Comparison of ENCODE assay signal across 1 cellular context in genomic region chr11:516400-516799, GRCh38.
TF ChIP-seq lines count a peak whose summit lies in the region.

No MANE protein-coding gene starts in this region.

TF ChIP-seq in K562, 482 proteins besides CTCF, POLR2A, EP300 and RAD21:
- TF ChIP-seq PHB2 (IDR thresholded peaks at IDR 0.05; ENCODE audit: low read depth), result no peak
- no peak for TF ChIP-seq ZNF644 (tag; IDR thresholded peaks at IDR 0.05; ENCODE audit: low read depth)
- peak; percentile 61 for TF ChIP-seq NFE2 (IDR thresholded peaks at IDR 0.05; ENCODE audit: low read depth)
- no peak for TF ChIP-seq PKNOX1 (IDR thresholded peaks at IDR 0.05)
- peak; percentile 98 for TF ChIP-seq ZNF324 (CRISPR knock-in tag; IDR thresholded peaks at IDR 0.05)
- 0 out of 2 replicates have a peak, but pooled peaks have one; percentile 51 for TF ChIP-seq CBX1 (IDR thresholded peaks at IDR 0.05; ENCODE audit: low read depth)
- TF ChIP-seq KLF16 (IDR thresholded peaks at IDR 0.05), result no peak
- TF ChIP-seq, protein P1, sequence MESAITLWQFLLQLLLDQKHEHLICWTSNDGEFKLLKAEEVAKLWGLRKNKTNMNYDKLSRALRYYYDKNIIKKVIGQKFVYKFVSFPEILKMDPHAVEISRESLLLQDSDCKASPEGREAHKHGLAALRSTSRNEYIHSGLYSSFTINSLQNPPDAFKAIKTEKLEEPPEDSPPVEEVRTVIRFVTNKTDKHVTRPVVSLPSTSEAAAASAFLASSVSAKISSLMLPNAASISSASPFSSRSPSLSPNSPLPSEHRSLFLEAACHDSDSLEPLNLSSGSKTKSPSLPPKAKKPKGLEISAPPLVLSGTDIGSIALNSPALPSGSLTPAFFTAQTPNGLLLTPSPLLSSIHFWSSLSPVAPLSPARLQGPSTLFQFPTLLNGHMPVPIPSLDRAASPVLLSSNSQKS (CRISPR knock-in tag; IDR thresholded peaks at IDR 0.05), result no peak
- TF ChIP-seq SLC30A9 (CRISPR knock-in tag; IDR thresholded peaks at IDR 0.05), result no peak
- no peak for TF ChIP-seq ZNF280B (CRISPR knock-in tag; IDR thresholded peaks at IDR 0.05)
- no peak for TF ChIP-seq U2AF1 (optimal IDR thresholded peaks at IDR 0.05; ENCODE audit: low read depth, low read length)
- no peak for TF ChIP-seq SETDB1 (IDR thresholded peaks at IDR 0.05; ENCODE audit: low read length)
- TF ChIP-seq ZNF354B (CRISPR knock-in tag; IDR thresholded peaks at IDR 0.05), result no peak
- TF ChIP-seq TRIM24 (IDR thresholded peaks at IDR 0.05), result peak; percentile 72 to 74
- TF ChIP-seq SOX6 (IDR thresholded peaks at IDR 0.05), result no peak
- TF ChIP-seq, protein P2, sequence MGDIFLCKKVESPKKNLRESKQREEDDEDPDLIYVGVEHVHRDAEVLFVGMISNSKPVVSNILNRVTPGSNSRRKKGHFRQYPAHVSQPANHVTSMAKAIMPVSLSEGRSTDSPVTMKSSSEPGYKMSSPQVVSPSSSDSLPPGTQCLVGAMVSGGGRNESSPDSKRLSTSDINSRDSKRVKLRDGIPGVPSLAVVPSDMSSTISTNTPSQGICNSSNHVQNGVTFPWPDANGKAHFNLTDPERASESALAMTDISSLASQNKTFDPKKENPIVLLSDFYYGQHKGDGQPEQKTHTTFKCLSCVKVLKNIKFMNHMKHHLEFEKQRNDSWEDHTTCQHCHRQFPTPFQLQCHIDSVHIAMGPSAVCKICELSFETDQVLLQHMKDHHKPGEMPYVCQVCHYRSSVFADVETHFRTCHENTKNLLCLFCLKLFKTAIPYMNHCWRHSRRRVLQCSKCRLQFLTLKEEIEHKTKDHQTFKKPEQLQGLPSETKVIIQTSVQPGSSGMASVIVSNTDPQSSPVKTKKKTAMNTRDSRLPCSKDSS (IDR thresholded peaks at IDR 0.05; ENCODE audit: low read depth, partially characterized antibody), result peak; percentile 11
- TF ChIP-seq ZNF316 (IDR thresholded peaks at IDR 0.05), result 0 out of 2 replicates have a peak, but pooled peaks have one; percentile 18
- no peak for TF ChIP-seq ZNF639 (CRISPR knock-in tag; conservative IDR thresholded peaks at IDR 0.05 in 1 of 2, IDR thresholded peaks at IDR 0.05 in 1 of 2)
- TF ChIP-seq TRIM28 (IDR thresholded peaks at IDR 0.05), result peak; percentile 38; the same call in 1 of the 2 replicates
- TF ChIP-seq HEY1 (CRISPR knock-in tag; IDR thresholded peaks at IDR 0.05; ENCODE audit: borderline replicate concordance), result no peak
- TF ChIP-seq, protein P3, sequence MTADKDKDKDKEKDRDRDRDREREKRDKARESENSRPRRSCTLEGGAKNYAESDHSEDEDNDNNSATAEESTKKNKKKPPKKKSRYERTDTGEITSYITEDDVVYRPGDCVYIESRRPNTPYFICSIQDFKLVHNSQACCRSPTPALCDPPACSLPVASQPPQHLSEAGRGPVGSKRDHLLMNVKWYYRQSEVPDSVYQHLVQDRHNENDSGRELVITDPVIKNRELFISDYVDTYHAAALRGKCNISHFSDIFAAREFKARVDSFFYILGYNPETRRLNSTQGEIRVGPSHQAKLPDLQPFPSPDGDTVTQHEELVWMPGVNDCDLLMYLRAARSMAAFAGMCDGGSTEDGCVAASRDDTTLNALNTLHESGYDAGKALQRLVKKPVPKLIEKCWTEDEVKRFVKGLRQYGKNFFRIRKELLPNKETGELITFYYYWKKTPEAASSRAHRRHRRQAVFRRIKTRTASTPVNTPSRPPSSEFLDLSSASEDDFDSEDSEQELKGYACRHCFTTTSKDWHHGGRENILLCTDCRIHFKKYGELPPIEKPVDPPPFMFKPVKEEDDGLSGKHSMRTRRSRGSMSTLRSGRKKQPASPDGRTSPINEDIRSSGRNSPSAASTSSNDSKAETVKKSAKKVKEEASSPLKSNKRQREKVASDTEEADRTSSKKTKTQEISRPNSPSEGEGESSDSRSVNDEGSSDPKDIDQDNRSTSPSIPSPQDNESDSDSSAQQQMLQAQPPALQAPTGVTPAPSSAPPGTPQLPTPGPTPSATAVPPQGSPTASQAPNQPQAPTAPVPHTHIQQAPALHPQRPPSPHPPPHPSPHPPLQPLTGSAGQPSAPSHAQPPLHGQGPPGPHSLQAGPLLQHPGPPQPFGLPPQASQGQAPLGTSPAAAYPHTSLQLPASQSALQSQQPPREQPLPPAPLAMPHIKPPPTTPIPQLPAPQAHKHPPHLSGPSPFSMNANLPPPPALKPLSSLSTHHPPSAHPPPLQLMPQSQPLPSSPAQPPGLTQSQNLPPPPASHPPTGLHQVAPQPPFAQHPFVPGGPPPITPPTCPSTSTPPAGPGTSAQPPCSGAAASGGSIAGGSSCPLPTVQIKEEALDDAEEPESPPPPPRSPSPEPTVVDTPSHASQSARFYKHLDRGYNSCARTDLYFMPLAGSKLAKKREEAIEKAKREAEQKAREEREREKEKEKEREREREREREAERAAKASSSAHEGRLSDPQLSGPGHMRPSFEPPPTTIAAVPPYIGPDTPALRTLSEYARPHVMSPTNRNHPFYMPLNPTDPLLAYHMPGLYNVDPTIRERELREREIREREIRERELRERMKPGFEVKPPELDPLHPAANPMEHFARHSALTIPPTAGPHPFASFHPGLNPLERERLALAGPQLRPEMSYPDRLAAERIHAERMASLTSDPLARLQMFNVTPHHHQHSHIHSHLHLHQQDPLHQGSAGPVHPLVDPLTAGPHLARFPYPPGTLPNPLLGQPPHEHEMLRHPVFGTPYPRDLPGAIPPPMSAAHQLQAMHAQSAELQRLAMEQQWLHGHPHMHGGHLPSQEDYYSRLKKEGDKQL (CRISPR knock-in tag; IDR thresholded peaks at IDR 0.05; ENCODE audit: borderline replicate concordance), result no peak
- peak in 1 of 2 experiments; percentile 88; a peak in 2 of 3 replicates for TF ChIP-seq CBX3 (IDR thresholded peaks at IDR 0.05; ENCODE audit: borderline replicate concordance in 1 of 2, low read length in 2 of 2)
- TF ChIP-seq, protein P4, sequence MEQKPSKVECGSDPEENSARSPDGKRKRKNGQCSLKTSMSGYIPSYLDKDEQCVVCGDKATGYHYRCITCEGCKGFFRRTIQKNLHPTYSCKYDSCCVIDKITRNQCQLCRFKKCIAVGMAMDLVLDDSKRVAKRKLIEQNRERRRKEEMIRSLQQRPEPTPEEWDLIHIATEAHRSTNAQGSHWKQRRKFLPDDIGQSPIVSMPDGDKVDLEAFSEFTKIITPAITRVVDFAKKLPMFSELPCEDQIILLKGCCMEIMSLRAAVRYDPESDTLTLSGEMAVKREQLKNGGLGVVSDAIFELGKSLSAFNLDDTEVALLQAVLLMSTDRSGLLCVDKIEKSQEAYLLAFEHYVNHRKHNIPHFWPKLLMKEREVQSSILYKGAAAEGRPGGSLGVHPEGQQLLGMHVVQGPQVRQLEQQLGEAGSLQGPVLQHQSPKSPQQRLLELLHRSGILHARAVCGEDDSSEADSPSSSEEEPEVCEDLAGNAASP (IDR thresholded peaks at IDR 0.05), result no peak
- TF ChIP-seq SMC3 (conservative IDR thresholded peaks at IDR 0.05; ENCODE audit: insufficient read depth, low read depth, low read length), result no peak
